Comparison of ENCODE assay signal across 1 cellular context in the genomic region with DNA sequence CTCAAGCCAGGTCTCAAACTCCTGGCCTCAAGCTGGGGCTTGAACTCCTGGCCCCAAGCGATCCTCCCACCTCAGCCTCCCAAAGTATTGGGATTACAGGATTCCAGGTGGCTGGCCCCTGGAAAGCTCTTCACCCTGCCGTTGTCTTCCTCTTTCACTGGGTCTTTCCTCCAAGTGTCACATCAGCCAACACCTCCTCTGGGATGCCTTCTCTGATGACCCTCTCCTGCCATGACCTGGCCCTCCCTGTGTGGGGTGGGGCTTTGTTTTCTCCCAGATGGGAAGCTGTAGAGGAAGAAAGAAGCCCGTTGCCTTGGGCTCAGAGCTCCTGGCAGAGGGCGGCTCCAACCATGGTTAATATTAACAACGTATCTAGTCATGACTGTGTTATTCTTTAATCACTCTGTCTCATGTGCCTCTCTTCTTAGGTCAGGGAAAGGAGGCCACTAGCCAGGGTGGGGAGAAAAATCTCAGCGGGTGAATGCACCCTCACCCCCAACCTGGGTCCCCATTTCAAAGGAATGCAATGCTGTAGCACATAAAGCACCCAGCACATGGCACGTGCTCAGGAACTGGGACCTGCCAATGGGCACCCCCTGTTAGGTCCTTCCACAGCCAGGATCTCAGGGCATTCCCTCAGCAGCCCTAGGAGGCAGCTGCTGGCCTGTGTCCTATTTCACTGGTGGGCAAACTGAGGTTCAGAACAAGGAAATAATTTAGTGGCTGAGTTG.
A peak's percentile ranks its signal among the peaks of the same experiment; 100 is the strongest.
TF ChIP-seq lines count a peak whose summit lies in the region.

No MANE protein-coding gene starts in this region.

TF ChIP-seq in liver, 16 proteins besides CTCF, POLR2A, EP300 and RAD21 (continued from another document):
- TF ChIP-seq, protein P1, sequence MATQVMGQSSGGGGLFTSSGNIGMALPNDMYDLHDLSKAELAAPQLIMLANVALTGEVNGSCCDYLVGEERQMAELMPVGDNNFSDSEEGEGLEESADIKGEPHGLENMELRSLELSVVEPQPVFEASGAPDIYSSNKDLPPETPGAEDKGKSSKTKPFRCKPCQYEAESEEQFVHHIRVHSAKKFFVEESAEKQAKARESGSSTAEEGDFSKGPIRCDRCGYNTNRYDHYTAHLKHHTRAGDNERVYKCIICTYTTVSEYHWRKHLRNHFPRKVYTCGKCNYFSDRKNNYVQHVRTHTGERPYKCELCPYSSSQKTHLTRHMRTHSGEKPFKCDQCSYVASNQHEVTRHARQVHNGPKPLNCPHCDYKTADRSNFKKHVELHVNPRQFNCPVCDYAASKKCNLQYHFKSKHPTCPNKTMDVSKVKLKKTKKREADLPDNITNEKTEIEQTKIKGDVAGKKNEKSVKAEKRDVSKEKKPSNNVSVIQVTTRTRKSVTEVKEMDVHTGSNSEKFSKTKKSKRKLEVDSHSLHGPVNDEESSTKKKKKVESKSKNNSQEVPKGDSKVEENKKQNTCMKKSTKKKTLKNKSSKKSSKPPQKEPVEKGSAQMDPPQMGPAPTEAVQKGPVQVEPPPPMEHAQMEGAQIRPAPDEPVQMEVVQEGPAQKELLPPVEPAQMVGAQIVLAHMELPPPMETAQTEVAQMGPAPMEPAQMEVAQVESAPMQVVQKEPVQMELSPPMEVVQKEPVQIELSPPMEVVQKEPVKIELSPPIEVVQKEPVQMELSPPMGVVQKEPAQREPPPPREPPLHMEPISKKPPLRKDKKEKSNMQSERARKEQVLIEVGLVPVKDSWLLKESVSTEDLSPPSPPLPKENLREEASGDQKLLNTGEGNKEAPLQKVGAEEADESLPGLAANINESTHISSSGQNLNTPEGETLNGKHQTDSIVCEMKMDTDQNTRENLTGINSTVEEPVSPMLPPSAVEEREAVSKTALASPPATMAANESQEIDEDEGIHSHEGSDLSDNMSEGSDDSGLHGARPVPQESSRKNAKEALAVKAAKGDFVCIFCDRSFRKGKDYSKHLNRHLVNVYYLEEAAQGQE (IDR thresholded peaks at IDR 0.05): peak; percentile 19
- peak; percentile 32 for TF ChIP-seq SP1 (IDR thresholded peaks at IDR 0.05)
- TF ChIP-seq NR2F2 (IDR thresholded peaks at IDR 0.05): no peak
- no peak for TF ChIP-seq FOXA1 (IDR thresholded peaks at IDR 0.05)
- peak in 1 of 2 donors; percentile 20 for TF ChIP-seq RXRA (IDR thresholded peaks at IDR 0.05)
